ENCODE assay signal across 9 cellular contexts in genomic region chr9:121286688-121286972, GRCh38. TPM values are rescaled to one million over a fixed set of nuclear protein-coding genes. Genes with fewer than 3 reads are reported as not detected.
A peak's percentile ranks its signal among the peaks of the same experiment; 100 is the strongest.
DNase-seq lines count a peak whose midpoint lies in the region; ATAC-seq, FAIRE-seq and TF ChIP-seq lines count a peak whose summit lies in the region.
"Had no signal": no experiment of that assay in that cellular context is flagged by ENCODE, and none has a peak within 500 bp of the region (broad histone marks: within the 10 kb centered on the region; RNA-seq: fewer than 3 reads in every experiment).

No MANE protein-coding gene starts in this region.

- no peaks in the 10 kb centered on the region for H3K9me3 ChIP-seq in RWPE2 (ENCODE audit: severe bottlenecking)
- H3K9me3 ChIP-seq in mucosa of stomach (ENCODE audit: control insufficient read depth, low read length), result no peaks in the 10 kb centered on the region
- H3K9me3 ChIP-seq in thymus (ENCODE audit: control insufficient read depth), result no peaks in the 10 kb centered on the region
- no peaks in the 10 kb centered on the region for H3K9me3 ChIP-seq in effector memory CD4-positive, alpha-beta T cell (ENCODE audit: control insufficient read depth, low read length)

- H3K9ac ChIP-seq in mucosa of stomach (ENCODE audit: low read length), result peak overlapping the region; percentile 53

- H3K36me3 ChIP-seq in RWPE2 (ENCODE audit: low read depth) (peaks cover 10% of the 10 kb centered on the region; the same call in 1 of the 2 replicates), mucosa of stomach (ENCODE audit: control insufficient read depth, insufficient read depth, low read length) (peaks cover 14% of the 10 kb centered on the region), thymus (ENCODE audit: control insufficient read depth, insufficient read depth) (no peaks in the 10 kb centered on the region)
- H3K36me3 ChIP-seq in effector memory CD4-positive, alpha-beta T cell (ENCODE audit: control insufficient read depth, insufficient read depth, low read length), result no peaks in the 10 kb centered on the region

- ATAC-seq in RWPE2 (ENCODE audit: low read depth), result peak; percentile 31

- no peak overlapping the region for H3K4me3 ChIP-seq in RWPE2 (ENCODE audit: severe bottlenecking)
- peak overlapping the region; percentile 57 for H3K4me3 ChIP-seq in coronary artery
- no peak overlapping the region for H3K4me3 ChIP-seq in mucosa of stomach (ENCODE audit: low read length)
- H3K4me3 ChIP-seq in thymus (ENCODE audit: low read length), result no peak overlapping the region
- no peak overlapping the region for H3K4me3 ChIP-seq in effector memory CD4-positive, alpha-beta T cell (ENCODE audit: insufficient read depth, low read depth, low read length, poor library complexity, severe bottlenecking)

- WGBS in thymus, result 92% methylated on average over 2 of the region's 2 CpGs

- no peak for FAIRE-seq in frontal cortex (lab: Jason Lieb, UNC)
- FAIRE-seq: islet of Langerhans had no signal

- H3K4me1 ChIP-seq in RWPE2 (ENCODE audit: insufficient read depth, poor library complexity, severe bottlenecking) (peaks cover 56% of the 10 kb centered on the region), mucosa of stomach (ENCODE audit: control insufficient read depth, insufficient read depth, low read length) (peaks cover 84% of the 10 kb centered on the region), thymus (ENCODE audit: control insufficient read depth, insufficient read depth, low read length) (no peaks in the 10 kb centered on the region)
- no peaks in the 10 kb centered on the region for H3K4me1 ChIP-seq in effector memory CD4-positive, alpha-beta T cell (ENCODE audit: control insufficient read depth, insufficient read depth, low read length, poor library complexity, severe bottlenecking)

- DNase-seq in RWPE2 (ENCODE audit: low spot score) (no peak), coronary artery (ENCODE audit: low spot score) (no peak), SW480 (ENCODE audit: low spot score) (no peak), frontal cortex (ENCODE audit: low spot score in 2 of 2) (no peak)
- DNase-seq in effector memory CD4-positive, alpha-beta T cell, result no peak
- DNase-seq: activated B cell treated with CpG ODN at 0.5 μM for 24 hours had no signal

- H3K27ac ChIP-seq in RWPE2 (ENCODE audit: poor library complexity, severe bottlenecking) (peak overlapping the region; percentile 93), coronary artery (peak overlapping the region; percentile 98 to 99), thymus (ENCODE audit: low read depth) (peak overlapping the region; percentile 47)
- no peak overlapping the region for H3K27ac ChIP-seq in effector memory CD4-positive, alpha-beta T cell (ENCODE audit: insufficient read depth, low read length, poor library complexity, severe bottlenecking)

- no peaks in the 10 kb centered on the region for H3K27me3 ChIP-seq in RWPE2 (ENCODE audit: insufficient read depth, poor library complexity, severe bottlenecking)
- no peaks in the 10 kb centered on the region for H3K27me3 ChIP-seq in mucosa of stomach (ENCODE audit: control insufficient read depth, insufficient read depth, low read length)
- no peaks in the 10 kb centered on the region for H3K27me3 ChIP-seq in thymus (ENCODE audit: control insufficient read depth, insufficient read depth)
- no peaks in the 10 kb centered on the region for H3K27me3 ChIP-seq in effector memory CD4-positive, alpha-beta T cell (replicated peaks; ENCODE audit: control insufficient read depth, insufficient read depth, low read length, poor library complexity, severe bottlenecking)

- no peak for TF ChIP-seq CTCF in RWPE2 (IDR thresholded peaks at IDR 0.05; ENCODE audit: poor library complexity, severe bottlenecking)
- TF ChIP-seq CTCF in coronary artery (IDR thresholded peaks at IDR 0.05), result no peak

RNA-seq across cellular contexts. Expression of gene GSN, which starts 18.7 kb away (rescaled TPM):
- polyA plus RNA-seq in thymus, result 248 TPM
- 24.5 TPM for total RNA-seq in frontal cortex
